Comparison of ENCODE assay signal across 8 cellular contexts in the genomic region with DNA sequence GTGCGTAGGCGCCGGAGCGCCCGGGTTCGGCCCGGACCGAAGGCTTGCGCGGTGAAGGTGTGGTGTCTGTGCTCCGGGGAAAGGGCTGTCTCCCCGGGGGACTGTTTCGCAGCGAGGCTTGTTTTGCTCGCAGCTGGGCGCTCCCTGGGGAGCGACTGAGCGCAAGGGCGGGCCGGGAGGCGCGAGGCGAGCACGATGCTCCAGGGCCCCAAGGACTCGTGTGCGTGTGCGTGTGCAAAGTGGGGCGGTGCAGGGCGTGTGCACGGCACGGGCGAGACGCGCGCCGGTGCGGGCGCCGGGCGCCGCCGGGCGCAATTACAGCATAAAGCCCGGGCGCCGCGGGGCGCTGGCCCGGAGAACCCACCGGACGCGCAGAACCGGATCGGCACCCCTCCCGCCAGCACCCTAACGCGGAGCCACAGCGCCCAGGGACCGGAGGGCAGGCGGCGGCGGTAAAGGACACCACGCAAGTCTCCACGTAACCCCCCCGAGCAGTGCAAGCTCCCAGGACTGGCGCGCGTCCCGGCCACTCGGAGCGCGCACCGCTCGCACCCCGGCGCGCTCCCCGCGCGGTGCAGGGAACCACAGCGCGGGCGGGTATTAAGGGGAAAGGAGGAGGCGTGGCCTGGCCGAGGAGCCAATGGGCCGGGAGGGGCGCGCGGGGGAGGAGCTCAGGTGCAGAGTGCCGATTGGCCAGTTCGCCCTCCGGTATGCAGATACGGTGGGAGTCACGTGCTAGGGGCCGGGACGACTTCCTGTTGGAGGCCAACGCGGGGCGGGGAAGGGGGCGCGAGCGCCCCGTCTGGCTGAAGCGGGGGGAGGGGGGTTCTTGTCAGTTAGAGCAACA. TPM values are rescaled to one million over a fixed set of nuclear protein-coding genes. Genes with fewer than 3 reads are reported as not detected.
DNase-seq lines count a peak whose midpoint lies in the region; ATAC-seq and TF ChIP-seq lines count a peak whose summit lies in the region.

A gene with protein sequence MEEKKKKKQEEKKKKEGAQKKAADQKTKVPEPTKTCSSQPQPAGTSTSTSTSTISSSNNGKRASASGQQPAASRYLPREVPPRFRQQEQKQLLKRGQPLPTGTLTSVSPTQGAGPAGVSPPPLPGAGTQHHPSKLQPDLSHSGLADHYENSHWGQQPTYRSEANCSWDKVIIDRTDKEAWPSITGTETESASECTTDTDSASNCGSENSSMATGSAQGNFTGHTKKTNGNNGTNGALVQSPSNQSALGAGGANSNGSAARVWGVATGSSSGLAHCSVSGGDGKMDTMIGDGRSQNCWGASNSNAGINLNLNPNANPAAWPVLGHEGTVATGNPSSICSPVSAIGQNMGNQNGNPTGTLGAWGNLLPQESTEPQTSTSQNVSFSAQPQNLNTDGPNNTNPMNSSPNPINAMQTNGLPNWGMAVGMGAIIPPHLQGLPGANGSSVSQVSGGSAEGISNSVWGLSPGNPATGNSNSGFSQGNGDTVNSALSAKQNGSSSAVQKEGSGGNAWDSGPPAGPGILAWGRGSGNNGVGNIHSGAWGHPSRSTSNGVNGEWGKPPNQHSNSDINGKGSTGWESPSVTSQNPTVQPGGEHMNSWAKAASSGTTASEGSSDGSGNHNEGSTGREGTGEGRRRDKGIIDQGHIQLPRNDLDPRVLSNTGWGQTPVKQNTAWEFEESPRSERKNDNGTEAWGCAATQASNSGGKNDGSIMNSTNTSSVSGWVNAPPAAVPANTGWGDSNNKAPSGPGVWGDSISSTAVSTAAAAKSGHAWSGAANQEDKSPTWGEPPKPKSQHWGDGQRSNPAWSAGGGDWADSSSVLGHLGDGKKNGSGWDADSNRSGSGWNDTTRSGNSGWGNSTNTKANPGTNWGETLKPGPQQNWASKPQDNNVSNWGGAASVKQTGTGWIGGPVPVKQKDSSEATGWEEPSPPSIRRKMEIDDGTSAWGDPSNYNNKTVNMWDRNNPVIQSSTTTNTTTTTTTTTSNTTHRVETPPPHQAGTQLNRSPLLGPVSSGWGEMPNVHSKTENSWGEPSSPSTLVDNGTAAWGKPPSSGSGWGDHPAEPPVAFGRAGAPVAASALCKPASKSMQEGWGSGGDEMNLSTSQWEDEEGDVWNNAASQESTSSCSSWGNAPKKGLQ (N-terminal part only) (plus strand): TSS at position 835 of the 847 bp plus-strand sequence. CDS start 45,504 bp downstream, outside the sequence.

- H3K36me3 ChIP-seq in trophoblast cell (ENCODE audit: control insufficient read depth in 1 of 2, insufficient read depth in 2 of 2, low read length in 2 of 2) (no peaks in the 10 kb centered on the region), tibial nerve (no peaks in the 10 kb centered on the region)

- H4K12ac ChIP-seq in trophoblast cell (ENCODE audit: low read depth, low read length) = peak within 1 kb of the TSS; percentile 50

- H3K27ac ChIP-seq in adipose tissue (ENCODE audit: low read depth, low read length) (peak within 1 kb of the TSS; percentile 77), trophoblast cell (ENCODE audit: low read depth, low read length) (no peak within 1 kb of the TSS), tibial nerve (peak within 1 kb of the TSS; percentile 76 to 91 (median 86))

- TF ChIP-seq CTCF in GM12872 (IDR thresholded peaks at IDR 0.05; ENCODE audit: insufficient read depth, low read depth, low read length) (peak; percentile 31; the same call in 2 of the 3 replicates), tibial nerve (IDR thresholded peaks at IDR 0.05) (peak; percentile 5 to 69 (median 11))

- H3K79me2 ChIP-seq in trophoblast cell (ENCODE audit: control insufficient read depth, insufficient read depth, low read length, poor library complexity) = peaks cover 2% of the 10 kb centered on the region

- no peak within 1 kb of the TSS for H3K23ac ChIP-seq in trophoblast cell (ENCODE audit: low read length)

- peaks cover 3% of the 10 kb centered on the region for H3K79me1 ChIP-seq in trophoblast cell (ENCODE audit: low read length)

- peak; percentile 100 for TF ChIP-seq POLR2A in tibial nerve (IDR thresholded peaks at IDR 0.05)

- DNase-seq in NCI-H1436 (lab: John Stamatoyannopoulos, UW) (peak; percentile 100), T-helper 1 cell (peak; percentile 99 to 100 (median 100)), cardiac septum (ENCODE audit: low spot score) (peak; percentile 100), trophoblast cell (peak; percentile 70 to 91), tibial nerve (ENCODE audit: low spot score in 2 of 2) (peak; percentile 100)

- H3K4me2 ChIP-seq in trophoblast cell (ENCODE audit: low read length) = peak within 1 kb of the TSS; percentile 95

- no peak within 1 kb of the TSS for H2BK12ac ChIP-seq in trophoblast cell (ENCODE audit: low read length)

- H3K4me1 ChIP-seq in trophoblast cell (ENCODE audit: control insufficient read depth in 1 of 2, insufficient read depth in 2 of 2, low read length in 2 of 2) = peaks cover 15 to 17% of the 10 kb centered on the region in 2 experiments
- H3K4me1 ChIP-seq in tibial nerve = peaks cover 0 to 41% (median 19%) of the 10 kb centered on the region in 4 donors

- H4K8ac ChIP-seq in trophoblast cell (ENCODE audit: low read depth, low read length) = peak within 1 kb of the TSS; percentile 70

- peak within 1 kb of the TSS; percentile 64 for H3K14ac ChIP-seq in trophoblast cell (ENCODE audit: low read length)

- intact Hi-C loops in cardiac septum (cut with DNase I) = loop anchor here (1.0 to 5.0 kb wide), 3 partner anchors 39 to 116 kb away; no protein-coding TSS in a partner anchor

- peak; percentile 68 to 100 for TF ChIP-seq EP300 in tibial nerve (IDR thresholded peaks at IDR 0.05)

- no peak within 1 kb of the TSS for H2BK120ac ChIP-seq in trophoblast cell (ENCODE audit: insufficient read depth, low read length, poor library complexity)

- H3K9ac ChIP-seq in trophoblast cell (ENCODE audit: low read length) = no peak within 1 kb of the TSS

- WGBS in adipose tissue, 3 donors = 1% methylated on average over 71 to 104 of the region's 104 CpGs
- no CpG with 5 or more reads among the region's 104 CpGs for WGBS in trophoblast cell (ENCODE audit: extremely low coverage, insufficient coverage, insufficient read length)
- WGBS in tibial nerve, 2 donors = 0 to 1% methylated on average over 41 to 50 of the region's 104 CpGs

- ATAC-seq in HG02759 (IDR thresholded peaks at IDR 0.05; ENCODE audit: unreplicated experiment) = peak; percentile 87

- peak within 1 kb of the TSS; percentile 92 for H2AFZ ChIP-seq in trophoblast cell (ENCODE audit: insufficient read depth, low read length, poor library complexity)

- H3K9me3 ChIP-seq in trophoblast cell (ENCODE audit: insufficient read depth, low read depth, low read length) (no peaks in the 10 kb centered on the region), tibial nerve (no peaks in the 10 kb centered on the region)

- H3K4ac ChIP-seq in trophoblast cell (ENCODE audit: low read depth, low read length) = no peak within 1 kb of the TSS

- no peak within 1 kb of the TSS for H2AK5ac ChIP-seq in trophoblast cell (ENCODE audit: low read length)

- no peak within 1 kb of the TSS for H2BK5ac ChIP-seq in trophoblast cell (ENCODE audit: low read depth, low read length, poor library complexity)

- H4K91ac ChIP-seq in trophoblast cell (ENCODE audit: low read depth, low read length) = peak within 1 kb of the TSS; percentile 75

- H3K18ac ChIP-seq in trophoblast cell (ENCODE audit: low read length) = peak within 1 kb of the TSS; percentile 75

- peak within 1 kb of the TSS; percentile 83 for H3K4me3 ChIP-seq in trophoblast cell (ENCODE audit: low read depth, low read length)
- peak within 1 kb of the TSS; percentile 61 to 84 (median 72) for H3K4me3 ChIP-seq in tibial nerve

- peaks cover 32% of the 10 kb centered on the region for H3K27me3 ChIP-seq in trophoblast cell (ENCODE audit: insufficient read depth, low read length)
- H3K27me3 ChIP-seq in tibial nerve = no peaks in the 10 kb centered on the region

RNA-seq across cellular contexts. Expression of the gene that starts here (rescaled TPM):
- polyA plus RNA-seq in adipose tissue = 1 to 10 TPM; 2.0 to 7.9 (median 5.5) TPM
- total RNA-seq in cardiac septum = 17.8 TPM
- polyA plus RNA-seq in trophoblast cell (2013) = 1.4 and 1.7 TPM in 2 replicates
- 10 to 100 TPM; 24.0 to 43.5 (median 34.3) TPM for total RNA-seq in tibial nerve
